ENCODE assay signal across 8 cellular contexts in the genomic region with DNA sequence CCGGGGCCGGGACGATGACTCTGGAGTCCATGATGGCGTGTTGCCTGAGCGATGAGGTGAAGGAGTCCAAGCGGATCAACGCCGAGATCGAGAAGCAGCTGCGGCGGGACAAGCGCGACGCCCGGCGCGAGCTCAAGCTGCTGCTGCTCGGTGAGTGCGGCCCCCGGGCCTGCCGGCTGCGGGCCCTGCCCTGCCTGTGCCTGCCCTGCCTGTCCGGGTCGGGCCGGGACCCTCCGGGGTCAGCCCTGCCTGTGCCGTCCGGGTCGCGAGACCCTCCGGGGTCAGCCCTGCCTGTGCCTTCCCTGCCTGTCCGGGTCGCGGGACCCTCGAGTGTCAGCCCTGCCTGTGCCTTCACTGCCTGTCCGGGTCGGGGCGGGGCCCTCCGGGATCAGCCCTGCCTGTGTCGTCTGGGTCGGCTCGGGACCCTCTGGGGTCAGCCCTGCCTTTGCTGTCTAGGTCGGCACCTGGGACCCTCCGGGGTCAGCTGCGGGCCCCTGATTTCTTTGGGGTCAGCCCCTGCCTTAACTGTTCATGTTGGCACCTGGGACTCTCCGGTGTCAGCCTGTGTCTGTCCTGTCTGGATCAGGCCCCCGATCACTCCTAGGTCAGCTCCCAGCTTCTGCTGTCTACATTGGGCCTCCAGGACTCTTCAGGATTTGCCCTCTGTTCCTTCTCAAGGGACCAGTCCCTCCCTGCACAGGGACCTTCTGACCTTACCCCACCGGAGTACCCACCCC. TPM values are rescaled to one million over a fixed set of nuclear protein-coding genes. Genes with fewer than 3 reads are reported as not detected.
DNase-seq lines count a peak whose midpoint lies in the region; ATAC-seq and TF ChIP-seq lines count a peak whose summit lies in the region.

No MANE protein-coding gene starts in this region.

- H3K27me3 Mint-ChIP-seq in activated B cell treated with CpG ODN at 0.5 μM for 24 hours = no peaks in the 10 kb centered on the region

- TF ChIP-seq CTCF in activated B cell treated with CpG ODN at 0.5 μM for 24 hours (IDR thresholded peaks at IDR 0.05) (no peak), epithelial cell of esophagus (IDR thresholded peaks at IDR 0.05; ENCODE audit: insufficient read depth, low read depth, low read length, missing control alignments) (no peak), omental fat pad (IDR thresholded peaks at IDR 0.05) (no peak)

- peak; percentile 13 for ATAC-seq in HG03045 (IDR thresholded peaks at IDR 0.05; ENCODE audit: unreplicated experiment)
- peak; percentile 38 for ATAC-seq in activated B cell treated with CpG ODN at 0.5 μM for 24 hours (ENCODE audit: low read depth)
- ATAC-seq in omental fat pad (ENCODE audit: low FRiP score) = peak; percentile 9
- ATAC-seq in GM19328 (IDR thresholded peaks at IDR 0.05; ENCODE audit: unreplicated experiment) = no peak

- no peaks in the 10 kb centered on the region for H3K9me3 Mint-ChIP-seq in activated B cell treated with CpG ODN at 0.5 μM for 24 hours

- H3K27ac Mint-ChIP-seq in activated B cell treated with CpG ODN at 0.5 μM for 24 hours = no peak overlapping the region

- peaks cover 29% of the 10 kb centered on the region for H3K4me1 Mint-ChIP-seq in activated B cell treated with CpG ODN at 0.5 μM for 24 hours

- H3K36me3 Mint-ChIP-seq in activated B cell treated with CpG ODN at 0.5 μM for 24 hours (ENCODE audit: low read depth) = no peaks in the 10 kb centered on the region

- CTCF ChIA-PET in activated B cell treated with CpG ODN at 0.5 μM for 24 hours (lab: Charles Lee) = interaction anchor here (1.3 to 1.9 kb wide), 2 partner anchors 9 to 10 kb away, joined by 4 to 8 read pairs; no protein-coding TSS in a partner anchor

- peak overlapping the region; percentile 73 for H3K4me3 Mint-ChIP-seq in activated B cell treated with CpG ODN at 0.5 μM for 24 hours

- POLR2A ChIA-PET in activated B cell treated with CpG ODN at 0.5 μM for 24 hours (lab: Charles Lee) = interaction anchor here (1.3 kb wide), 1 partner anchor 59 kb away, joined by 4 read pairs; no protein-coding TSS in a partner anchor

- peak overlapping the region; percentile 84 for H3K4me3 ChIP-seq in epithelial cell of esophagus (ENCODE audit: low read length)

- intact Hi-C loops in activated B cell treated with CpG ODN at 0.5 μM for 24 hours (cut with micrococcal nuclease) = no loop called here

- peak; percentile 56 for DNase-seq in Daoy (ENCODE audit: low read depth)
- DNase-seq in activated B cell treated with CpG ODN at 0.5 μM for 24 hours = peak; percentile 45
- DNase-seq in epithelial cell of esophagus (ENCODE audit: low read depth) = peak; percentile 38
- DNase-seq in omental fat pad (ENCODE audit: low spot score) = no peak
- no peak for DNase-seq in SW 1271 (lab: John Stamatoyannopoulos, UW)
- DNase-seq in NCI-H1417 treated with DMSO at 0.1 percent for 48 hours (lab: John Stamatoyannopoulos, UW) = no peak

RNA-seq across cellular contexts. Expression of a gene that starts 0.6 kb away (rescaled TPM):
- total RNA-seq in Daoy (2014; rRNA removed; shearing (Covaris generic)) = 35.6 and 46.2 TPM in 2 replicates
- total RNA-seq in activated B cell treated with CpG ODN at 0.5 μM for 24 hours (3.1 and 3.9 TPM in 2 replicates), omental fat pad (10 to 100 TPM; 36.9 to 58.2 (median 43.5) TPM)

RNA-seq across cellular contexts. Expression of a gene that starts 32.5 kb away (rescaled TPM):
- 147 and 186 TPM in 2 replicates for total RNA-seq in Daoy (2014; rRNA removed; shearing (Covaris generic))
- total RNA-seq in activated B cell treated with CpG ODN at 0.5 μM for 24 hours (323 TPM in 2 replicates), omental fat pad (100 to 1,000 TPM; 226 to 340 (median 261) TPM)

RNA-seq across cellular contexts. Expression of a gene that starts 41.0 kb away (rescaled TPM):
- total RNA-seq in Daoy (2014; rRNA removed; shearing (Covaris generic)) = 0.65 TPM in 1 of 2 replicates, not detected in the other
- total RNA-seq in activated B cell treated with CpG ODN at 0.5 μM for 24 hours = 0.80 and 1.3 TPM in 2 replicates
- total RNA-seq in omental fat pad = 10 to 100 TPM; 10.2 to 33.7 (median 10.8) TPM

Comparison
In these comparisons a context has a peak if more than half of its experiments do, and no peak if none do; other contexts are left out.
1. DNase-seq: peak in Daoy (single experiment), activated B cell treated with CpG ODN at 0.5 μM for 24 hours (single experiment) and epithelial cell of esophagus (single experiment); none in omental fat pad (single experiment), SW 1271 (0 of 2) and NCI-H1417 treated with DMSO at 0.1 percent for 48 hours (single experiment).